Comparison of ENCODE assay signal across 8 cellular contexts in genomic region chr12:108495054-108495453, GRCh38. TPM values are rescaled to one million over a fixed set of nuclear protein-coding genes. Genes with fewer than 3 reads are reported as not detected.
DNase-seq lines count a peak whose midpoint lies in the region; ATAC-seq and TF ChIP-seq lines count a peak whose summit lies in the region.

No MANE protein-coding gene starts in this region.

- DNase-seq in AG09319 (ENCODE audit: extremely low read depth, low read depth) (no peak), RPMI7951 (ENCODE audit: low read depth) (peak; percentile 34), foreskin melanocyte (peak; percentile 14), HK-2 (ENCODE audit: unreplicated experiment) (no peak), cerebellar nuclear complex (lab: John Stamatoyannopoulos, UW) (no peak), NCI-H187 treated with DMSO at 0.1 percent for 48 hours (lab: John Stamatoyannopoulos, UW) (no peak)

- ATAC-seq in GM18873 (IDR thresholded peaks at IDR 0.05; ENCODE audit: low FRiP score, unreplicated experiment) = no peak

- TF ChIP-seq CTCF in AG09319 (IDR thresholded peaks at IDR 0.05; ENCODE audit: low read depth, low read length) (peak; percentile 48), GM12872 (IDR thresholded peaks at IDR 0.05; ENCODE audit: insufficient read depth, low read depth, low read length) (peak; percentile 68)

RNA-seq across cellular contexts. Expression of gene FICD, which starts 20.0 kb away (rescaled TPM):
- total RNA-seq in RPMI7951 (2014; rRNA removed; shearing (Covaris generic)) = 3.5 and 3.6 TPM in 2 replicates

Comparison
In these comparisons a context has a peak if more than half of its experiments do, and no peak if none do; other contexts are left out.
1. DNase-seq: peak in RPMI7951 (single experiment) and foreskin melanocyte (single experiment); none in AG09319 (single experiment), HK-2 (single experiment), cerebellar nuclear complex (0 of 2) and NCI-H187 treated with DMSO at 0.1 percent for 48 hours (single experiment).